In the genomic region with DNA sequence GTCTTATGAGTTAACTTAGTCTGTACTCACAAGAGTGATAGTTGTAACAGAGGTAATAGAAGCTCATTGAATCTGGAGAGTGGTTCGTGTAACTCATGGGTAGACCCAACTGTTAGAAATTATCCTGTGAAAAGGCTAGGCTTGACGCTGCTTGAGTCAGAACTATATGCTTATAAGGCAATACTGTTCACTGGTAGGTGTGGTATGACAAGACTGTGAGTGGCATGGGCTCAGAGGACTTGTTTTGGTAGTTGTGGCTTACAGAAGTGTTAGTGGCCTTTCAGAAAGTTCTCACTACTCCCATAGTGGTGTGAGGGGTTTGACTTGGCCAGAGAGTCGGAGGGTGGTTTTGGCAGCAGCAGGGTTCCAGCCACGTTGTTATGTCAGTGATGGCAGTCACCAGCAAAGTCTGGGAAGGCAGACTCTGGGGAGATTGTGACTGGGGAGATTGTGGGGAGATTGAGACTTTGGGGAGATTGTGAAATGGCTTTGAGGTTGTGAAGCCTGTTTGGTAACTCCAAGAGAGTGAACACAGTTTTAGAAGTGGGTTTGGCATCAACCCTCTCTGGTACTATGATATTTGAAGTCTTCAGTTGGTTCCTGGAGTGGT, we compare ENCODE assay signal across 2 cellular contexts. TPM values are rescaled to one million over a fixed set of nuclear protein-coding genes. Genes with fewer than 3 reads are reported as not detected.
"Had no signal": no experiment of that assay in that cellular context is flagged by ENCODE, and none has a peak within 500 bp of the region (broad histone marks: within the 10 kb centered on the region; RNA-seq: fewer than 3 reads in every experiment).

No MANE protein-coding gene starts in this region.

RNA-seq across cellular contexts. Expression of a gene that starts 48.7 kb away (rescaled TPM):
- total RNA-seq: dermis blood vessel endothelial cell, fibroblast of villous mesenchyme had no signal
